Comparison of ENCODE assay signal across 11 cellular contexts in the genomic region with DNA sequence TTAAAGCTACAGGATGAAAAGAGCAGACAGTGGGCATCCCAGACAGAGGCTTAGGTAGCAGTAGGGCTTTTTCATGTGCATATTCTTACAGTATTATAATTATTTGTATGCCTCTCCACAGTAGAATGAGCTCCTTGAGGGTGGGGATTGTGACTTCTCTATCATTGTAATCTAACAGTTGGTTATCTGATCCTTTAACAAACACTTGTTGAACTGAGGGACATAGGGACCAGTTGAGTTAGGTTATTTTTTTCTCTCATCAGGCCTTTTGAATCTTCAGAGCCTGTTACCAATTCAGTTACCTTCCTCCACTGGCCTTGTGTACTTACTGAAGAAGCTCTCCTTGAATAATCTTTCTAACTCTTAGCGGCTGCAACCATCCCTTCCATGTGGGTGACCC. TPM values are rescaled to one million over a fixed set of nuclear protein-coding genes. Genes with fewer than 3 reads are reported as not detected.
DNase-seq lines count a peak whose midpoint lies in the region; ATAC-seq and TF ChIP-seq lines count a peak whose summit lies in the region.
"Had no signal": no experiment of that assay in that cellular context is flagged by ENCODE, and none has a peak within 500 bp of the region (broad histone marks: within the 10 kb centered on the region; RNA-seq: fewer than 3 reads in every experiment).

No MANE protein-coding gene starts in this region.

- H3F3A ChIP-seq in Loucy (ENCODE audit: low read depth): no peaks in the 10 kb centered on the region

- H3K36me3 ChIP-seq in Loucy (ENCODE audit: insufficient read depth, low read length) (peaks cover 7% of the 10 kb centered on the region; the same call in 1 of the 2 replicates), mammary epithelial cell (ENCODE audit: insufficient read depth, low read length) (peaks cover 10% of the 10 kb centered on the region)

- H3K4me1 Mint-ChIP-seq in nephron progenitor cell: peaks cover 54% of the 10 kb centered on the region

- TF ChIP-seq CTCF in Loucy (conservative IDR thresholded peaks at IDR 0.05; ENCODE audit: low read length) (no peak), mammary epithelial cell (conservative IDR thresholded peaks at IDR 0.05 in 1 of 2, IDR thresholded peaks at IDR 0.05 in 1 of 2; ENCODE audit: extremely low read depth in 1 of 2, insufficient read depth in 1 of 2, low read depth in 1 of 2, low read length in 2 of 2) (no peak), nephron progenitor cell (IDR thresholded peaks at IDR 0.05) (no peak)

- H3K27me3 Mint-ChIP-seq in nephron progenitor cell (ENCODE audit: low read depth, poor library complexity): no peaks in the 10 kb centered on the region

- in situ Hi-C loops in mammary epithelial cell (cut with MboI; ENCODE audit: low sequenced_read_pairs in 2 of 2): no loop called here

- peaks cover 29% of the 10 kb centered on the region for H3K36me3 Mint-ChIP-seq in nephron progenitor cell (ENCODE audit: low read depth)

- ATAC-seq in HG03095 (IDR thresholded peaks at IDR 0.05; ENCODE audit: unreplicated experiment) (no peak), HG03342 (IDR thresholded peaks at IDR 0.05; ENCODE audit: unreplicated experiment) (no peak)
- ATAC-seq: left lung had no signal

- H3K9ac ChIP-seq in Loucy (ENCODE audit: low read depth, low read length, poor library complexity, severe bottlenecking) (peak overlapping the region; percentile 99), mammary epithelial cell (ENCODE audit: insufficient read depth, low read length) (peak overlapping the region; percentile 98)

- H3K4me1 ChIP-seq in Loucy (ENCODE audit: insufficient read depth, low read length, poor library complexity, severe bottlenecking) (peaks cover 71% of the 10 kb centered on the region), mammary epithelial cell (ENCODE audit: insufficient read depth, low read length) (peaks cover 36% of the 10 kb centered on the region)

- H3K27me3 ChIP-seq in Loucy (ENCODE audit: insufficient read depth, low read length, poor library complexity, severe bottlenecking): peaks cover 4% of the 10 kb centered on the region
- no peaks in the 10 kb centered on the region for H3K27me3 ChIP-seq in mammary epithelial cell (ENCODE audit: insufficient read depth, low read length)
- H3K27me3 ChIP-seq: left lung had no signal

- H3K4me2 ChIP-seq in Loucy (ENCODE audit: low read depth, low read length, poor library complexity, severe bottlenecking): peak overlapping the region; percentile 98
- H3K4me2 ChIP-seq in mammary epithelial cell (ENCODE audit: insufficient read depth, low read depth, low read length): peak overlapping the region; percentile 92

- DNase-seq in mammary epithelial cell (no peak), nephron progenitor cell (no peak), NCI-H1694 (lab: John Stamatoyannopoulos, UW) (no peak)
- DNase-seq: GDM1, left lung, NCI-H1436, SHP77 treated with DMSO at 0.1 percent for 48 hours had no signal

- WGBS in mammary epithelial cell (ENCODE audit: low coverage, missing lambda C conversion rate): 100% methylated on average over 1 of the region's 1 CpG

- H3K9me2 ChIP-seq in Loucy (replicated peaks; ENCODE audit: low read depth, low read length): no peaks in the 10 kb centered on the region

- H3K79me2 ChIP-seq in Loucy (ENCODE audit: insufficient read depth, low read length): peaks cover 79% of the 10 kb centered on the region
- peaks cover 82% of the 10 kb centered on the region for H3K79me2 ChIP-seq in mammary epithelial cell (ENCODE audit: insufficient read depth, low read length)

- H3K27ac Mint-ChIP-seq in nephron progenitor cell: peak overlapping the region; percentile 99

- peak overlapping the region; percentile 98 for H3K4me3 Mint-ChIP-seq in nephron progenitor cell

- CTCF ChIA-PET in mammary epithelial cell (lab: Charles Lee; ENCODE audit: low non-redundant PET): no interaction called here

- dilution Hi-C loops in mammary epithelial cell (cut with HindIII; ENCODE audit: low sequenced_read_pairs): no loop called here

- peak overlapping the region; percentile 94 for H3K27ac ChIP-seq in mammary epithelial cell (ENCODE audit: insufficient read depth, low read depth, low read length)

- H3K9me3 ChIP-seq in Loucy (ENCODE audit: insufficient read depth, low read depth, low read length) (no peaks in the 10 kb centered on the region), mammary epithelial cell (replicated peaks; ENCODE audit: insufficient read depth, low read length) (no peaks in the 10 kb centered on the region)
- H3K9me3 ChIP-seq: left lung had no signal

- H4K20me1 ChIP-seq in Loucy (ENCODE audit: insufficient read depth, low read length, poor library complexity, severe bottlenecking): peaks cover 32% of the 10 kb centered on the region
- H4K20me1 ChIP-seq in mammary epithelial cell (ENCODE audit: insufficient read depth, low read length): no peaks in the 10 kb centered on the region

- H2AFZ ChIP-seq in Loucy (ENCODE audit: low read length): no peak overlapping the region
- no peak overlapping the region for H2AFZ ChIP-seq in mammary epithelial cell (ENCODE audit: low read depth, low read length)

- H3K9me3 Mint-ChIP-seq in nephron progenitor cell: no peaks in the 10 kb centered on the region

- BruUV-seq in mammary epithelial cell (replicated peaks; lab: Mats Ljungman, UMichigan): no TSS peak

- intact Hi-C loops in mammary epithelial cell (cut with micrococcal nuclease): loop anchor here (2.0 to 10.0 kb wide), 3 partner anchors 19 to 285 kb away; a partner anchor contains a TSS

- H3K4me3 ChIP-seq in GM08714 (ENCODE audit: low read length): peak overlapping the region; percentile 99; the same call in 1 of the 2 replicates
- H3K4me3 ChIP-seq in Loucy (ENCODE audit: low read length, poor library complexity, severe bottlenecking): peak overlapping the region; percentile 95
- peak overlapping the region in 2 of 3 experiments; percentile 92 to 93 for H3K4me3 ChIP-seq in mammary epithelial cell (replicated peaks in 1 of 3; ENCODE audit: insufficient read depth in 1 of 3, low read depth in 2 of 3, low read length in 3 of 3)

RNA-seq across cellular contexts. Expression of a gene that starts 1.2 kb away (rescaled TPM):
- 10 to 100 TPM in 1 of 2 donors, 1 to 10 TPM in 1; 5.0 to 11.7 TPM for total RNA-seq in mammary epithelial cell
- polyA plus RNA-seq in mammary epithelial cell: 7.7 TPM
- polyA minus RNA-seq in mammary epithelial cell: 0.31 TPM

RNA-seq across cellular contexts. Expression of a gene that starts 1.4 kb away (rescaled TPM):
- total RNA-seq in mammary epithelial cell: 10 to 100 TPM; 42.5 to 68.2 TPM
- polyA plus RNA-seq in mammary epithelial cell: 19.4 TPM
- polyA minus RNA-seq in mammary epithelial cell: 47.5 TPM

RNA-seq across cellular contexts. Expression of a gene that starts 54.9 kb away (rescaled TPM):
- 100 to 1,000 TPM in 1 of 2 donors, 10 to 100 TPM in 1; 85.2 to 143 TPM for total RNA-seq in mammary epithelial cell
- 91.5 TPM for polyA plus RNA-seq in mammary epithelial cell
- 127 TPM for polyA minus RNA-seq in mammary epithelial cell

RNA-seq across cellular contexts. Expression of a gene that starts 55.1 kb away (rescaled TPM):
- 10 to 100 TPM in 1 of 2 donors, 1 to 10 TPM in 1; 7.2 to 22.9 TPM for total RNA-seq in mammary epithelial cell
- 22.9 TPM for polyA plus RNA-seq in mammary epithelial cell
- 13.1 TPM for polyA minus RNA-seq in mammary epithelial cell
